In the genomic region with DNA sequence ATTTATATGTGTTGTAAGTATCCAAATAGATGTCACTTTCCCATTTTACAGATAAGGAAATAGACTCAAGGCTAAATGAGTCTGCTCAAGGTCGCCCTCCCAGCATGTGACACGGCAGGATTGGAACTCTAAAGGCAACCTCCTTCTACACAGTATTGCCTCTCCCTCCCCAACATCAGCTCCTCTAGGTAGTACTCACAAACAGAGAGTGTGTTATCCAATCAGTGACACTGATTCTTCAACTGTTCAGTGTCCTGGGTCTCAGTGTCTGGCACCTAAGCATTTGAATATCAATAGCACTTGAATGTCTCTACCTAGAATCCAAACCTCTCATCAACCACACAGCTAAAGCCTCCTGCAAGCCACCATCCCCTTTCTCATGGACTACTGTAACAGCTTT, we compare ENCODE assay signal across 17 cellular contexts.
DNase-seq lines count a peak whose midpoint lies in the region; ATAC-seq and TF ChIP-seq lines count a peak whose summit lies in the region.
"Had no signal": no experiment of that assay in that cellular context is flagged by ENCODE, and none has a peak within 500 bp of the region (broad histone marks: within the 10 kb centered on the region; RNA-seq: fewer than 3 reads in every experiment).

No MANE protein-coding gene starts in this region.

- H3K36me3 ChIP-seq in GM23338 (ENCODE audit: insufficient read depth) (no peaks in the 10 kb centered on the region), Karpas-422 (ENCODE audit: insufficient read depth, low read length) (no peaks in the 10 kb centered on the region)

- DNase-seq in NCI-H510A treated with DMSO at 0.1 percent for 48 hours (lab: John Stamatoyannopoulos, UW), result peak; percentile 12
- DNase-seq in NCI-H510A (lab: John Stamatoyannopoulos, UW), result no peak
- peak; percentile 15 for DNase-seq in GM23338 (ENCODE audit: low spot score)
- no peak for DNase-seq in WTC11 (ENCODE audit: low spot score)
- DNase-seq in iPS-NIHi7 (ENCODE audit: extremely low spot score), result peak; percentile 30
- DNase-seq in Karpas-422, result no peak
- DNase-seq in HFFc6, result no peak
- DNase-seq: C1 segment of cervical spinal cord; Calu3; CD4-positive, alpha-beta memory T cell; COR-L47; DMS79; EL; GF-D8; H7; HCEC 1CT had no signal

- H3K9ac ChIP-seq in Karpas-422 (ENCODE audit: low read length), result no peak overlapping the region

- TF ChIP-seq CTCF in GM23338 (conservative IDR thresholded peaks at IDR 0.05; ENCODE audit: low read depth in 2 of 2) (no peak), WTC11 (IDR thresholded peaks at IDR 0.05) (no peak), HFFc6 (IDR thresholded peaks at IDR 0.05) (no peak)

- H3K27me3 ChIP-seq in GM23338 (ENCODE audit: insufficient read depth) (no peaks in the 10 kb centered on the region), Karpas-422 (ENCODE audit: low read length) (no peaks in the 10 kb centered on the region)

- ATAC-seq in GM23338 (peak; percentile 74), WTC11 (peak; percentile 95), HG03175 (IDR thresholded peaks at IDR 0.05; ENCODE audit: unreplicated experiment) (no peak)

- H3K27ac Mint-ChIP-seq in GM23338 (no peak overlapping the region), WTC11 (no peak overlapping the region), HFFc6 (no peak overlapping the region)
- H3K27ac Mint-ChIP-seq: CD4-positive, alpha-beta memory T cell had no signal

- H3K4me1 ChIP-seq in GM23338 (ENCODE audit: insufficient read depth) (peaks cover 14% of the 10 kb centered on the region), Karpas-422 (ENCODE audit: low read length) (no peaks in the 10 kb centered on the region)

- H3K4me1 Mint-ChIP-seq in GM23338 (peaks cover 15% of the 10 kb centered on the region), WTC11 (peaks cover 22% of the 10 kb centered on the region), HFFc6 (ENCODE audit: low read depth) (no peaks in the 10 kb centered on the region)
- H3K4me1 Mint-ChIP-seq: CD4-positive, alpha-beta memory T cell had no signal

- H3K36me3 Mint-ChIP-seq in GM23338 (ENCODE audit: low read depth) (no peaks in the 10 kb centered on the region), WTC11 (no peaks in the 10 kb centered on the region), HFFc6 (ENCODE audit: low read depth) (no peaks in the 10 kb centered on the region)
- H3K36me3 Mint-ChIP-seq: CD4-positive, alpha-beta memory T cell had no signal

- H3K4me3 Mint-ChIP-seq in GM23338 (no peak overlapping the region), WTC11 (no peak overlapping the region), HFFc6 (no peak overlapping the region)
- H3K4me3 Mint-ChIP-seq: CD4-positive, alpha-beta memory T cell had no signal

- POLR2A ChIA-PET in WTC11 (lab: Charles Lee), result no interaction called here

- H3K9me3 ChIP-seq in Karpas-422 (ENCODE audit: low read length), result no peaks in the 10 kb centered on the region

- H4K20me1 ChIP-seq in GM23338 (replicated peaks; ENCODE audit: insufficient read depth), result no peaks in the 10 kb centered on the region
- no peaks in the 10 kb centered on the region for H4K20me1 ChIP-seq in Karpas-422 (ENCODE audit: insufficient read depth, low read depth, low read length)

- no peaks in the 10 kb centered on the region for H3K9me2 ChIP-seq in GM23338 (ENCODE audit: insufficient read depth)
- H3K9me2 ChIP-seq in Karpas-422 (replicated peaks; ENCODE audit: insufficient read depth, low read length), result no peaks in the 10 kb centered on the region

- no peak overlapping the region for H2AFZ ChIP-seq in GM23338
- H2AFZ ChIP-seq in Karpas-422 (ENCODE audit: low read length), result no peak overlapping the region

- H3F3A ChIP-seq in GM23338 (replicated peaks; ENCODE audit: low read depth), result no peaks in the 10 kb centered on the region

- peaks cover 2% of the 10 kb centered on the region for H3K27me3 Mint-ChIP-seq in GM23338 (ENCODE audit: insufficient read depth, low read depth, poor library complexity)
- H3K27me3 Mint-ChIP-seq in WTC11 (ENCODE audit: low read depth), result no peaks in the 10 kb centered on the region
- H3K27me3 Mint-ChIP-seq in HFFc6 (ENCODE audit: insufficient read depth), result no peaks in the 10 kb centered on the region

- H3K79me2 ChIP-seq in GM23338 (replicated peaks; ENCODE audit: insufficient read depth), result no peaks in the 10 kb centered on the region
- H3K79me2 ChIP-seq in Karpas-422 (ENCODE audit: low read length), result no peaks in the 10 kb centered on the region

- no peak overlapping the region for H3K4me2 ChIP-seq in GM23338
- H3K4me2 ChIP-seq in Karpas-422 (ENCODE audit: low read depth, low read length, poor library complexity, severe bottlenecking), result no peak overlapping the region

- no peak overlapping the region for H3K27ac ChIP-seq in GM23338 (ENCODE audit: low read depth)
- H3K27ac ChIP-seq in Karpas-422 (ENCODE audit: low read length), result no peak overlapping the region

- H3K4me3 ChIP-seq in GM23338, result no peak overlapping the region
- no peak overlapping the region for H3K4me3 ChIP-seq in Karpas-422 (ENCODE audit: low read length)

- H3K9me3 Mint-ChIP-seq in GM23338, result no peaks in the 10 kb centered on the region
- H3K9me3 Mint-ChIP-seq in WTC11, result peaks cover under 1% of the 10 kb centered on the region; the same call in 1 of the 2 replicates
- peaks cover 20% of the 10 kb centered on the region for H3K9me3 Mint-ChIP-seq in HFFc6

- CTCF ChIA-PET in WTC11 (lab: Charles Lee), result interaction anchor here (0.6 to 1.1 kb wide), 3 partner anchors 10 to 87 kb away, joined by 3 read pairs; partner anchors contain the start of gene DAB1

TF ChIP-seq in GM23338, 12 proteins besides CTCF, POLR2A, EP300 and RAD21 (continues in another document):
- TF ChIP-seq EZH2phosphoT487 (IDR thresholded peaks at IDR 0.05; ENCODE audit: unreplicated experiment) (no peak), ETS1 (IDR thresholded peaks at IDR 0.05) (no peak), STAT1 (IDR thresholded peaks at IDR 0.05; ENCODE audit: unreplicated experiment) (no peak), ZNF331 (CRISPR knock-in tag; IDR thresholded peaks at IDR 0.05; ENCODE audit: low read depth) (no peak)

TF ChIP-seq in WTC11, 78 proteins besides CTCF, POLR2A, EP300 and RAD21 (continues in another document):
- TF ChIP-seq HMGXB4 (CRISPR knock-in tag; IDR thresholded peaks at IDR 0.05) (no peak), TP53 (CRISPR knock-in tag; IDR thresholded peaks at IDR 0.05) (no peak), TEAD4 (CRISPR knock-in tag; IDR thresholded peaks at IDR 0.05) (no peak), ZNF423 (CRISPR knock-in tag; IDR thresholded peaks at IDR 0.05) (no peak), RORB (CRISPR knock-in tag; IDR thresholded peaks at IDR 0.05) (no peak)
- TF ChIP-seq, protein P1, sequence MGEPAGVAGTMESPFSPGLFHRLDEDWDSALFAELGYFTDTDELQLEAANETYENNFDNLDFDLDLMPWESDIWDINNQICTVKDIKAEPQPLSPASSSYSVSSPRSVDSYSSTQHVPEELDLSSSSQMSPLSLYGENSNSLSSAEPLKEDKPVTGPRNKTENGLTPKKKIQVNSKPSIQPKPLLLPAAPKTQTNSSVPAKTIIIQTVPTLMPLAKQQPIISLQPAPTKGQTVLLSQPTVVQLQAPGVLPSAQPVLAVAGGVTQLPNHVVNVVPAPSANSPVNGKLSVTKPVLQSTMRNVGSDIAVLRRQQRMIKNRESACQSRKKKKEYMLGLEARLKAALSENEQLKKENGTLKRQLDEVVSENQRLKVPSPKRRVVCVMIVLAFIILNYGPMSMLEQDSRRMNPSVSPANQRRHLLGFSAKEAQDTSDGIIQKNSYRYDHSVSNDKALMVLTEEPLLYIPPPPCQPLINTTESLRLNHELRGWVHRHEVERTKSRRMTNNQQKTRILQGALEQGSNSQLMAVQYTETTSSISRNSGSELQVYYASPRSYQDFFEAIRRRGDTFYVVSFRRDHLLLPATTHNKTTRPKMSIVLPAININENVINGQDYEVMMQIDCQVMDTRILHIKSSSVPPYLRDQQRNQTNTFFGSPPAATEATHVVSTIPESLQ (CRISPR knock-in tag; IDR thresholded peaks at IDR 0.05), result no peak
- TF ChIP-seq, protein P2, sequence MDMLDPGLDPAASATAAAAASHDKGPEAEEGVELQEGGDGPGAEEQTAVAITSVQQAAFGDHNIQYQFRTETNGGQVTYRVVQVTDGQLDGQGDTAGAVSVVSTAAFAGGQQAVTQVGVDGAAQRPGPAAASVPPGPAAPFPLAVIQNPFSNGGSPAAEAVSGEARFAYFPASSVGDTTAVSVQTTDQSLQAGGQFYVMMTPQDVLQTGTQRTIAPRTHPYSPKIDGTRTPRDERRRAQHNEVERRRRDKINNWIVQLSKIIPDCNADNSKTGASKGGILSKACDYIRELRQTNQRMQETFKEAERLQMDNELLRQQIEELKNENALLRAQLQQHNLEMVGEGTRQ (CRISPR knock-in tag; IDR thresholded peaks at IDR 0.05), result no peak
- TF ChIP-seq, protein P3, sequence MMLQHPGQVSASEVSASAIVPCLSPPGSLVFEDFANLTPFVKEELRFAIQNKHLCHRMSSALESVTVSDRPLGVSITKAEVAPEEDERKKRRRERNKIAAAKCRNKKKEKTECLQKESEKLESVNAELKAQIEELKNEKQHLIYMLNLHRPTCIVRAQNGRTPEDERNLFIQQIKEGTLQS (CRISPR knock-in tag; conservative IDR thresholded peaks at IDR 0.05), result no peak

Comparison
In these comparisons a context has a peak if more than half of its experiments do, and no peak if none do; other contexts are left out.
1. DNase-seq: peak in NCI-H510A treated with DMSO at 0.1 percent for 48 hours (single experiment), GM23338 (single experiment) and iPS-NIHi7 (single experiment); none in NCI-H510A (single experiment), WTC11 (single experiment), Karpas-422 (single experiment) and HFFc6 (single experiment).